ENCODE assay signal across 11 cellular contexts in the genomic region with DNA sequence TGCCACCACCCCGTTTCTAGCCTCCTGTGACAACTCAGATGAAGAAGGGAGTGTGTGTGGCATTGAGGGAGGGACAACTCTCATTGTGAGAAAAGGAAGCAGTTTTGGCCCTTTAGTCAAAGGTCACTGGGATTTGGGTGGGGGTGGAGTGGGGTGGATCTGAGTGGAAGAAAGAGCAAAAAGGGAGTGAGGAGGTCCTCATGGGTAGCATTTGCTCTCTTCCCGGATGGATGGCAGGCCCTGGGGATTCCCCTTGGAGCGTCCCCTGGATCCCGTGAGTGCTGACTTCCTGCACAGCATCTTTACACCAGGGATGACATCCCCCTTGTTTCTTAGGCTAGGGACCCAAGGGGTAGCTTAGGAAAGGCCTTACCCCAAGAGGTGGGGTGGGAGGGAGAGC. TPM values are rescaled to one million over a fixed set of nuclear protein-coding genes. Genes with fewer than 3 reads are reported as not detected.
"Had no signal": no experiment of that assay in that cellular context is flagged by ENCODE, and none has a peak within 500 bp of the region (broad histone marks: within the 10 kb centered on the region; RNA-seq: fewer than 3 reads in every experiment).

No MANE protein-coding gene starts in this region.

- FAIRE-seq: HTR-8/SVneo had no signal

- DNase-seq: GM23248, GOT3, H7, HFFc6, KG1 had no signal

- H3K9me3 ChIP-seq: HAP-1 had no signal

- H3K36me3 ChIP-seq: HAP-1 had no signal

- H3K4me3 ChIP-seq: GM23248, HAP-1 had no signal

- H3K4me1 ChIP-seq: HAP-1 had no signal

- ATAC-seq: HCT116 had no signal

- H3K9ac ChIP-seq: GM23248 had no signal

- H3K27ac ChIP-seq: GM23248 had no signal

- H2AFZ ChIP-seq: GM23248 had no signal

RNA-seq across cellular contexts. Expression of a gene that starts 0.5 kb away (rescaled TPM):
- total RNA-seq: GM23248, H4, HT-29 had no signal
- polyA plus RNA-seq: GM23248, IgD-negative memory B cell had no signal
